Comparison of ENCODE assay signal across 8 cellular contexts in the genomic region with DNA sequence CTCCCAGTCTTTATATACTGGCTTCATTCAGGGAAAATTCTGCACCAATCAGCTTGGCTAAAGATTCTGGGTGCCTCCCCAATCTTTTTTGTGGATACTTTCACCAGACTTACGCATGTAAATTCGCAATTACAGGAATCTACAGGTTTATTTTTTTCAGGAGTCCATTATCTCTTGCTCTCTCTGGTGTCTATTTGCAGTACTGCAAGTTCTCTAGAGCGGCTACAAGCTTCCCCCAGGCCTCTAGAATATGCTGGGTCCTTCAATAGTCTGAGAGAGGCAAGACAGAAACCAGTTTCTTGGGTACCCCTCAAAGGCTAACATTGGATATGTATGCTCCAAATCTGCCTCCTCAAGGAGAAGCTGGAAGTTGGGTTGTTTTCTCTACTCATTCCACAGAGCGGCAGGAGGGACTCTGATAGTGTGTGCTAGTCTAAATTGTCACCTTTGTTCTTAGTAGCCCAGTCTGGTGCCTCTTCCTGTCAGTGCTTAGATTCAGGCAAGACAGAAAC. TPM values are rescaled to one million over a fixed set of nuclear protein-coding genes. Genes with fewer than 3 reads are reported as not detected.
DNase-seq lines count a peak whose midpoint lies in the region; ATAC-seq and TF ChIP-seq lines count a peak whose summit lies in the region.

No MANE protein-coding gene starts in this region.

- TF ChIP-seq CTCF in lower lobe of right lung (IDR thresholded peaks at IDR 0.05), result peak; percentile 17
- TF ChIP-seq CTCF in lower leg skin (IDR thresholded peaks at IDR 0.05), result no peak
- no peak for TF ChIP-seq CTCF in prostate gland (IDR thresholded peaks at IDR 0.05)

- peak overlapping the region; percentile 55 for H3K4me3 Mint-ChIP-seq in activated naive CD4-positive, alpha-beta T cell treated with anti-CD3 and anti-CD28 coated beads, Interleukin-2, amount 50 U/mL, for 24 hours
- no peak overlapping the region for H3K4me3 Mint-ChIP-seq in activated naive CD8-positive, alpha-beta T cell treated with anti-CD3 and anti-CD28 coated beads, Interleukin-2, amount 50 U/mL, for 24 hours

- no peaks in the 10 kb centered on the region for H3K36me3 ChIP-seq in lower lobe of right lung
- H3K36me3 ChIP-seq in prostate gland, result no peaks in the 10 kb centered on the region

- peaks cover 46% of the 10 kb centered on the region for H3K4me1 Mint-ChIP-seq in activated naive CD4-positive, alpha-beta T cell treated with anti-CD3 and anti-CD28 coated beads, Interleukin-2, amount 50 U/mL, for 24 hours
- H3K4me1 Mint-ChIP-seq in activated naive CD8-positive, alpha-beta T cell treated with anti-CD3 and anti-CD28 coated beads, Interleukin-2, amount 50 U/mL, for 24 hours, result peaks cover 25% of the 10 kb centered on the region

- WGBS in lower leg skin, 2 donors, result 40 to 46% methylated on average over 4 of the region's 4 CpGs
- WGBS in prostate gland, result 47% methylated on average over 4 of the region's 4 CpGs

- H3K9me3 Mint-ChIP-seq in activated naive CD4-positive, alpha-beta T cell treated with anti-CD3 and anti-CD28 coated beads, Interleukin-2, amount 50 U/mL, for 24 hours, result no peaks in the 10 kb centered on the region
- no peaks in the 10 kb centered on the region for H3K9me3 Mint-ChIP-seq in activated naive CD8-positive, alpha-beta T cell treated with anti-CD3 and anti-CD28 coated beads, Interleukin-2, amount 50 U/mL, for 24 hours

- H3K27me3 Mint-ChIP-seq in activated naive CD4-positive, alpha-beta T cell treated with anti-CD3 and anti-CD28 coated beads, Interleukin-2, amount 50 U/mL, for 24 hours, result no peaks in the 10 kb centered on the region
- no peaks in the 10 kb centered on the region for H3K27me3 Mint-ChIP-seq in activated naive CD8-positive, alpha-beta T cell treated with anti-CD3 and anti-CD28 coated beads, Interleukin-2, amount 50 U/mL, for 24 hours

- peak overlapping the region; percentile 84 for H3K27ac Mint-ChIP-seq in activated naive CD4-positive, alpha-beta T cell treated with anti-CD3 and anti-CD28 coated beads, Interleukin-2, amount 50 U/mL, for 24 hours
- no peak overlapping the region for H3K27ac Mint-ChIP-seq in activated naive CD8-positive, alpha-beta T cell treated with anti-CD3 and anti-CD28 coated beads, Interleukin-2, amount 50 U/mL, for 24 hours

- H3K27me3 ChIP-seq in lower lobe of right lung (ENCODE audit: low read depth) (no peaks in the 10 kb centered on the region), prostate gland (replicated peaks; ENCODE audit: insufficient read depth) (no peaks in the 10 kb centered on the region)

- intact Hi-C loops in lower lobe of right lung (cut with DNase I) (no loop called here), lower leg skin (cut with DNase I; ENCODE audit: low total_unique reads) (no loop called here), prostate gland (cut with DNase I) (no loop called here)

- H3K27ac ChIP-seq in lower lobe of right lung (no peak overlapping the region), prostate gland (no peak overlapping the region)

- no peak for DNase-seq in activated naive CD4-positive, alpha-beta T cell treated with Interleukin-2 at 50 U/mL for 16 hours
- DNase-seq in NCI-H226 (peak; percentile 22), lower lobe of right lung (no peak), lower leg skin (ENCODE audit: low spot score in 2 of 2) (no peak), prostate gland (ENCODE audit: low spot score) (no peak)
- no peak for DNase-seq in activated naive CD8-positive, alpha-beta T cell treated with anti-CD3 and anti-CD28 coated beads, Interleukin-2, amount 50 U/mL, for 24 hours

- peak; percentile 85 for ATAC-seq in activated naive CD8-positive, alpha-beta T cell treated with anti-CD3 and anti-CD28 coated beads, Interleukin-2, amount 50 U/mL, for 24 hours
- ATAC-seq in lower lobe of right lung, result no peak
- ATAC-seq in HG02763 (IDR thresholded peaks at IDR 0.05; ENCODE audit: unreplicated experiment), result no peak

- peaks cover 2% of the 10 kb centered on the region for H3K36me3 Mint-ChIP-seq in activated naive CD4-positive, alpha-beta T cell treated with anti-CD3 and anti-CD28 coated beads, Interleukin-2, amount 50 U/mL, for 24 hours
- no peaks in the 10 kb centered on the region for H3K36me3 Mint-ChIP-seq in activated naive CD8-positive, alpha-beta T cell treated with anti-CD3 and anti-CD28 coated beads, Interleukin-2, amount 50 U/mL, for 24 hours (ENCODE audit: low read depth)

- H3K9me3 ChIP-seq in lower lobe of right lung (peaks cover 3% of the 10 kb centered on the region), prostate gland (no peaks in the 10 kb centered on the region)

- H3K4me1 ChIP-seq in lower lobe of right lung (no peaks in the 10 kb centered on the region), prostate gland (replicated peaks) (no peaks in the 10 kb centered on the region)

- TF ChIP-seq POLR2A in lower leg skin (IDR thresholded peaks at IDR 0.05), result no peak
- TF ChIP-seq POLR2A in prostate gland (IDR thresholded peaks at IDR 0.05), result no peak

- H3K4me3 ChIP-seq in lower lobe of right lung (no peak overlapping the region), lower leg skin (ENCODE audit: low read depth, poor library complexity, severe bottlenecking) (no peak overlapping the region), prostate gland (no peak overlapping the region)

RNA-seq across cellular contexts. Expression of a gene that starts 58.5 kb away (rescaled TPM):
- total RNA-seq in lower lobe of right lung (not detected), lower leg skin (not detected), prostate gland (1 to 10 TPM in 1 of 2 donors, not detected in 1; 4.7 TPM)
